12 cellular contexts compared by ENCODE assay signal in genomic region chr5:3736926-3737325, GRCh38.
DNase-seq lines count a peak whose midpoint lies in the region; ATAC-seq, FAIRE-seq and TF ChIP-seq lines count a peak whose summit lies in the region.
"Had no signal": no experiment of that assay in that cellular context is flagged by ENCODE, and none has a peak within 500 bp of the region (broad histone marks: within the 10 kb centered on the region; RNA-seq: fewer than 3 reads in every experiment).

No MANE protein-coding gene starts in this region.

- H3K9ac ChIP-seq in mammary epithelial cell (ENCODE audit: insufficient read depth, low read length) (no peak overlapping the region), astrocyte (ENCODE audit: low read length) (no peak overlapping the region)

- H3K4me2 ChIP-seq in mammary epithelial cell (ENCODE audit: insufficient read depth, low read depth, low read length): no peak overlapping the region
- no peak overlapping the region for H3K4me2 ChIP-seq in astrocyte (ENCODE audit: low read length)

- H3K27me3 ChIP-seq in mammary epithelial cell (ENCODE audit: insufficient read depth, low read length): no peaks in the 10 kb centered on the region
- no peaks in the 10 kb centered on the region for H3K27me3 ChIP-seq in astrocyte (ENCODE audit: insufficient read depth, low read length)
- no peaks in the 10 kb centered on the region for H3K27me3 ChIP-seq in aorta (ENCODE audit: control insufficient read depth in 1 of 2, insufficient read depth in 2 of 2, low read length in 1 of 2)

- intact Hi-C loops in MCF 10A (cut with micrococcal nuclease) (no loop called here), mammary epithelial cell (cut with micrococcal nuclease) (no loop called here), aorta (cut with DNase I) (no loop called here)

- no peak overlapping the region for H2AFZ ChIP-seq in mammary epithelial cell (ENCODE audit: low read depth, low read length)
- no peak overlapping the region for H2AFZ ChIP-seq in astrocyte (ENCODE audit: low read depth, low read length)

- no peaks in the 10 kb centered on the region for H3K79me2 ChIP-seq in mammary epithelial cell (ENCODE audit: insufficient read depth, low read length)
- no peaks in the 10 kb centered on the region for H3K79me2 ChIP-seq in astrocyte (ENCODE audit: insufficient read depth, low read length)

- in situ Hi-C loops in mammary epithelial cell (cut with MboI; ENCODE audit: low sequenced_read_pairs in 2 of 2): no loop called here

- peak; percentile 40 for ATAC-seq in aorta (ENCODE audit: low FRiP score)
- ATAC-seq: CD8-positive, alpha-beta T cell had no signal

- BruUV-seq in MCF 10A (replicated peaks; lab: Mats Ljungman, UMichigan) (no TSS peak), mammary epithelial cell (replicated peaks; lab: Mats Ljungman, UMichigan) (no TSS peak)

- H3K4me3 Mint-ChIP-seq in MCF 10A (ENCODE audit: unreplicated experiment) (no peak overlapping the region), astrocyte (ENCODE audit: unreplicated experiment) (no peak overlapping the region)
- H3K4me3 Mint-ChIP-seq: CD14-positive monocyte; CD8-positive, alpha-beta T cell had no signal

- no peak overlapping the region for H3K27ac Mint-ChIP-seq in MCF 10A (ENCODE audit: low read depth, unreplicated experiment)
- no peak overlapping the region for H3K27ac Mint-ChIP-seq in astrocyte (ENCODE audit: unreplicated experiment)
- H3K27ac Mint-ChIP-seq: CD14-positive monocyte; CD8-positive, alpha-beta T cell had no signal

- FAIRE-seq in astrocyte (lab: Jason Lieb, UNC): no peak

- WGBS in mammary epithelial cell (ENCODE audit: low coverage, missing lambda C conversion rate): 78% methylated on average over 9 of the region's 9 CpGs
- WGBS in aorta, 2 donors: 27 to 30% methylated on average over 9 of the region's 9 CpGs

- no peaks in the 10 kb centered on the region for H3K27me3 Mint-ChIP-seq in MCF 10A (ENCODE audit: insufficient read depth, unreplicated experiment)
- peaks cover 5% of the 10 kb centered on the region for H3K27me3 Mint-ChIP-seq in astrocyte (ENCODE audit: low read depth, unreplicated experiment)

- H3K4me3 ChIP-seq in mammary epithelial cell (replicated peaks in 1 of 3; ENCODE audit: insufficient read depth in 1 of 3, low read depth in 2 of 3, low read length in 3 of 3): no peak overlapping the region
- no peak overlapping the region for H3K4me3 ChIP-seq in astrocyte (ENCODE audit: insufficient read depth, low read depth, low read length)
- H3K4me3 ChIP-seq in aorta (ENCODE audit: low read length in 2 of 2): no peak overlapping the region

- H3K4me1 Mint-ChIP-seq in MCF 10A (ENCODE audit: insufficient read depth, unreplicated experiment) (peaks cover 15% of the 10 kb centered on the region), astrocyte (ENCODE audit: low read depth, unreplicated experiment) (peaks cover 13% of the 10 kb centered on the region)
- H3K4me1 Mint-ChIP-seq: CD14-positive monocyte had no signal

- TF ChIP-seq CTCF in MCF 10A (IDR thresholded peaks at IDR 0.05; ENCODE audit: unreplicated experiment): no peak
- TF ChIP-seq CTCF in mammary epithelial cell (conservative IDR thresholded peaks at IDR 0.05 in 1 of 2, IDR thresholded peaks at IDR 0.05 in 1 of 2; ENCODE audit: extremely low read depth in 1 of 2, insufficient read depth in 1 of 2, low read depth in 1 of 2, low read length in 2 of 2): no peak
- no peak for TF ChIP-seq CTCF in astrocyte (IDR thresholded peaks at IDR 0.05; ENCODE audit: insufficient read depth, low read depth, low read length)

- H3K36me3 ChIP-seq in mammary epithelial cell (ENCODE audit: insufficient read depth, low read length) (no peaks in the 10 kb centered on the region), astrocyte (ENCODE audit: insufficient read depth, low read length) (no peaks in the 10 kb centered on the region), aorta (ENCODE audit: control insufficient read depth in 1 of 2, insufficient read depth in 2 of 2, low read length in 1 of 2) (no peaks in the 10 kb centered on the region)

- H3K36me3 Mint-ChIP-seq in MCF 10A (ENCODE audit: insufficient read depth, unreplicated experiment) (no peaks in the 10 kb centered on the region), astrocyte (ENCODE audit: low read depth, unreplicated experiment) (no peaks in the 10 kb centered on the region)
- H3K36me3 Mint-ChIP-seq: CD14-positive monocyte; CD8-positive, alpha-beta T cell had no signal

- DNase-seq in MCF 10A (ENCODE audit: unreplicated experiment) (peak; percentile 5), mammary epithelial cell (no peak), astrocyte (ENCODE audit: low read depth) (peak; percentile 1), foreskin melanocyte (peak; percentile 53), aorta (no peak), cortex of kidney (lab: John Stamatoyannopoulos, UW) (no peak), NCI-H128 (lab: John Stamatoyannopoulos, UW; ENCODE audit: unreplicated experiment) (no peak)
- no peak for DNase-seq in stimulated activated CD4-positive, alpha-beta T cell treated with anti-CD3 and anti-CD28 coated beads, Interleukin-12 subunit alpha, Interleukin-12 subunit beta, amount 100 ng/mL, for 4 hours
- DNase-seq: Caco-2; CD8-positive, alpha-beta T cell had no signal

- H3K4me1 ChIP-seq in mammary epithelial cell (ENCODE audit: insufficient read depth, low read length) (peaks cover 17% of the 10 kb centered on the region), astrocyte (ENCODE audit: insufficient read depth, low read length) (peaks cover 15% of the 10 kb centered on the region), aorta (ENCODE audit: control insufficient read depth in 1 of 2, insufficient read depth in 2 of 2, low read length in 2 of 2) (no peaks in the 10 kb centered on the region)
- H3K4me1 ChIP-seq: Caco-2 had no signal

- POLR2A ChIA-PET in MCF 10A (lab: Yijun Ruan, JAX): no interaction called here

- H3K27ac ChIP-seq in mammary epithelial cell (ENCODE audit: insufficient read depth, low read depth, low read length): no peak overlapping the region
- H3K27ac ChIP-seq in astrocyte (ENCODE audit: low read depth, low read length): no peak overlapping the region
- no peak overlapping the region for H3K27ac ChIP-seq in aorta (ENCODE audit: low read depth in 1 of 2, low read length in 2 of 2)
- H3K27ac ChIP-seq: 22Rv1 had no signal

- H3K9me3 Mint-ChIP-seq in MCF 10A (ENCODE audit: unreplicated experiment) (no peaks in the 10 kb centered on the region), astrocyte (ENCODE audit: unreplicated experiment) (no peaks in the 10 kb centered on the region)
- H3K9me3 Mint-ChIP-seq: CD8-positive, alpha-beta T cell had no signal

- dilution Hi-C loops in mammary epithelial cell (cut with HindIII; ENCODE audit: low sequenced_read_pairs): no loop called here

- no peaks in the 10 kb centered on the region for H3K9me3 ChIP-seq in mammary epithelial cell (replicated peaks; ENCODE audit: insufficient read depth, low read length)
- peaks cover 2% of the 10 kb centered on the region for H3K9me3 ChIP-seq in astrocyte (ENCODE audit: insufficient read depth, low read depth, low read length)
- no peaks in the 10 kb centered on the region for H3K9me3 ChIP-seq in aorta (ENCODE audit: control insufficient read depth, low read length)
- H3K9me3 ChIP-seq: Caco-2 had no signal

- CTCF ChIA-PET in MCF 10A (lab: Yijun Ruan, JAX): no interaction called here
- CTCF ChIA-PET in mammary epithelial cell (lab: Charles Lee; ENCODE audit: low non-redundant PET): no interaction called here

- no peaks in the 10 kb centered on the region for H4K20me1 ChIP-seq in mammary epithelial cell (ENCODE audit: insufficient read depth, low read length)
- no peaks in the 10 kb centered on the region for H4K20me1 ChIP-seq in astrocyte (ENCODE audit: insufficient read depth, low read length)

Comparison
In these comparisons a context has a peak if more than half of its experiments do, and no peak if none do; other contexts are left out.
1. DNase-seq: peak in MCF 10A (single experiment), astrocyte (single experiment) and foreskin melanocyte (single experiment); none in mammary epithelial cell (single experiment), aorta (0 of 2), cortex of kidney (single experiment), NCI-H128 (single experiment) and stimulated activated CD4-positive, alpha-beta T cell treated with anti-CD3 and anti-CD28 coated beads, Interleukin-12 subunit alpha, Interleukin-12 subunit beta, amount 100 ng/mL, for 4 hours (single experiment).